2 cellular contexts compared by ENCODE assay signal in genomic region chr19:40623403-40624239, GRCh38.
TF ChIP-seq lines count a peak whose summit lies in the region.

No MANE protein-coding gene starts in this region.

TF ChIP-seq in SK-N-SH, 30 proteins besides CTCF, POLR2A, EP300 and RAD21 (continued from another document):
- TF ChIP-seq MAX (IDR thresholded peaks at IDR 0.05; ENCODE audit: low read depth) (no peak), REST (IDR thresholded peaks at IDR 0.05; ENCODE audit: low read depth, low read length) (no peak), GATA2 (CRISPR knock-in tag; IDR thresholded peaks at IDR 0.05) (no peak)

TF ChIP-seq in SK-N-SH treated with all-trans-retinoic acid at 6 μM for 48 hours, 23 proteins besides CTCF, POLR2A, EP300 and RAD21 (continued from another document):
- TF ChIP-seq POU6F1 (CRISPR knock-in tag; IDR thresholded peaks at IDR 0.05; ENCODE audit: borderline replicate concordance, low read depth), result no peak
- TF ChIP-seq ISL1 (CRISPR knock-in tag; IDR thresholded peaks at IDR 0.05), result no peak
- no peak for TF ChIP-seq ARNTL (CRISPR knock-in tag; IDR thresholded peaks at IDR 0.05; ENCODE audit: borderline replicate concordance, low read depth)
- no peak for TF ChIP-seq TOX (CRISPR knock-in tag; IDR thresholded peaks at IDR 0.05; ENCODE audit: borderline replicate concordance)
- no peak for TF ChIP-seq ESRRG (CRISPR knock-in tag; IDR thresholded peaks at IDR 0.05)
- TF ChIP-seq ZFP30 (CRISPR knock-in tag; IDR thresholded peaks at IDR 0.05), result no peak
- TF ChIP-seq ZNF565 (CRISPR knock-in tag; conservative IDR thresholded peaks at IDR 0.05; ENCODE audit: low read depth), result no peak
- TF ChIP-seq PPARA (CRISPR knock-in tag; IDR thresholded peaks at IDR 0.05; ENCODE audit: borderline replicate concordance), result no peak
- TF ChIP-seq BACH2 (CRISPR knock-in tag; IDR thresholded peaks at IDR 0.05; ENCODE audit: borderline replicate concordance), result no peak
- no peak for TF ChIP-seq ZNF8 (CRISPR knock-in tag; IDR thresholded peaks at IDR 0.05)
- TF ChIP-seq, protein P1, sequence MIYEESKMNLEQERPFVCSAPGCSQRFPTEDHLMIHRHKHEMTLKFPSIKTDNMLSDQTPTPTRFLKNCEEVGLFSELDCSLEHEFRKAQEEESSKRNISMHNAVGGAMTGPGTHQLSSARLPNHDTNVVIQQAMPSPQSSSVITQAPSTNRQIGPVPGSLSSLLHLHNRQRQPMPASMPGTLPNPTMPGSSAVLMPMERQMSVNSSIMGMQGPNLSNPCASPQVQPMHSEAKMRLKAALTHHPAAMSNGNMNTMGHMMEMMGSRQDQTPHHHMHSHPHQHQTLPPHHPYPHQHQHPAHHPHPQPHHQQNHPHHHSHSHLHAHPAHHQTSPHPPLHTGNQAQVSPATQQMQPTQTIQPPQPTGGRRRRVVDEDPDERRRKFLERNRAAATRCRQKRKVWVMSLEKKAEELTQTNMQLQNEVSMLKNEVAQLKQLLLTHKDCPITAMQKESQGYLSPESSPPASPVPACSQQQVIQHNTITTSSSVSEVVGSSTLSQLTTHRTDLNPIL (CRISPR knock-in tag; IDR thresholded peaks at IDR 0.05; ENCODE audit: low read depth), result no peak
